Comparison of ENCODE assay signal across 13 cellular contexts in genomic region chr6:31590691-31591090, GRCh38. TPM values are rescaled to one million over a fixed set of nuclear protein-coding genes. Genes with fewer than 3 reads are reported as not detected.
DNase-seq lines count a peak whose midpoint lies in the region; ATAC-seq, FAIRE-seq and TF ChIP-seq lines count a peak whose summit lies in the region.
"Not testable (repeated sequence)": the region's sequence is repeated elsewhere in the genome, so short reads cannot be mapped to it uniquely, and the experiment has no call there.
"Had no signal": no experiment of that assay in that cellular context is flagged by ENCODE, and none has a peak within 500 bp of the region (broad histone marks: within the 10 kb centered on the region; RNA-seq: fewer than 3 reads in every experiment).

No MANE protein-coding gene starts in this region.

- not testable (repeated sequence) for H4K20me1 ChIP-seq in HepG2 (ENCODE audit: insufficient read depth, low read length)

- H3K4me2 ChIP-seq in HepG2 (ENCODE audit: low read depth, low read length): not testable (repeated sequence)

- H3K9ac ChIP-seq in HepG2 (ENCODE audit: insufficient read depth, low read depth, low read length): not testable (repeated sequence)

- not testable (repeated sequence) for DNase-seq in CD14-positive monocyte (ENCODE audit: low spot score); activated CD4-positive, alpha-beta T cell treated with anti-CD3 and anti-CD28 coated beads, Interleukin-2, amount 10 ng/mL, durations not matched to agents 7 days and 5 days; activated naive CD8-positive, alpha-beta T cell treated with anti-CD3 and anti-CD28 coated beads for 36 hours; HepG2 (ENCODE audit: low spot score); stimulated activated effector memory CD8-positive, alpha-beta T cell treated with anti-CD3 and anti-CD28 coated beads, Interleukin-12 subunit alpha, Interleukin-12 subunit beta, amount 100 ng/mL, for 72 hours (ENCODE audit: low spot score in 2 of 2)

- TF ChIP-seq CTCF in CD14-positive monocyte (IDR thresholded peaks at IDR 0.05); HEK293 (tag by site-specific recombination; IDR thresholded peaks at IDR 0.05); HepG2 (CRISPR knock-in tag; IDR thresholded peaks at IDR 0.05): not testable (repeated sequence)

- not testable (repeated sequence) for H3K4me3 ChIP-seq in HEK293 (ENCODE audit: low read depth, low read length); HepG2 (replicated peaks in 1 of 3; ENCODE audit: insufficient read depth in 1 of 3, low read depth in 2 of 3, low read length in 3 of 3)

- H3K4me1 Mint-ChIP-seq in CD14-positive monocyte: peaks cover 62% of the 10 kb centered on the region
- peaks cover 64% of the 10 kb centered on the region for H3K4me1 Mint-ChIP-seq in activated CD4-positive, alpha-beta T cell treated with anti-CD3 and anti-CD28 coated beads, Interleukin-2, amount 10 ng/mL, durations not matched to agents 7 days and 5 days
- H3K4me1 Mint-ChIP-seq in activated naive CD8-positive, alpha-beta T cell treated with anti-CD3 and anti-CD28 coated beads for 36 hours: peaks cover 59% of the 10 kb centered on the region
- peaks cover 68% of the 10 kb centered on the region for H3K4me1 Mint-ChIP-seq in stimulated activated effector memory CD8-positive, alpha-beta T cell treated with anti-CD3 and anti-CD28 coated beads, Interleukin-12 subunit alpha, Interleukin-12 subunit beta, amount 100 ng/mL, for 72 hours

- TF ChIP-seq RAD21 in HepG2 (CRISPR knock-in tag; IDR thresholded peaks at IDR 0.05): not testable (repeated sequence)

- not testable (repeated sequence) for H3K79me2 ChIP-seq in HepG2 (ENCODE audit: insufficient read depth, low read length)

- TF ChIP-seq EP300 in HepG2 (IDR thresholded peaks at IDR 0.05; ENCODE audit: low read depth in 2 of 2, low read length in 2 of 2); HepG2 (CRISPR knock-in tag; IDR thresholded peaks at IDR 0.05; ENCODE audit: borderline replicate concordance): not testable (repeated sequence)

- peaks cover 7 to 36% of the 10 kb centered on the region in 2 experiments; a peak in 4 of 5 replicates for H3K27me3 ChIP-seq in HepG2 (ENCODE audit: control insufficient read depth in 1 of 2, insufficient read depth in 2 of 2, low read length in 2 of 2)

- in situ Hi-C loops in HepG2 (cut with HindIII; ENCODE audit: extremely low pct_ligation_motif_present, low pct_unique_long_range_greater_than_20kb): not testable (repeated sequence)

- H3K27me3 Mint-ChIP-seq in CD14-positive monocyte (ENCODE audit: low read depth in 3 of 3); activated CD4-positive, alpha-beta T cell treated with anti-CD3 and anti-CD28 coated beads, Interleukin-2, amount 10 ng/mL, durations not matched to agents 7 days and 5 days; activated naive CD8-positive, alpha-beta T cell treated with anti-CD3 and anti-CD28 coated beads for 36 hours: not testable (repeated sequence)

- not testable (repeated sequence) for H3K9me3 ChIP-seq in HEK293 (ENCODE audit: control insufficient read depth, insufficient read depth, low read depth, low read length); HepG2 (ENCODE audit: low read length)

- FAIRE-seq in HepG2 (lab: Jason Lieb, UNC): not testable (repeated sequence)

- BruUV-seq in HepG2 (replicated peaks; lab: Mats Ljungman, UMichigan): not testable (repeated sequence)

- intact Hi-C loops in CD14-positive monocyte (cut with micrococcal nuclease): not testable (repeated sequence)
- intact Hi-C loops in HepG2 (cut with micrococcal nuclease; ENCODE audit: unreplicated experiment): loop anchor here (5.0 kb wide), 1 partner anchor 273 kb away; no protein-coding TSS in a partner anchor

- H2AFZ ChIP-seq in HepG2 (ENCODE audit: low read length): not testable (repeated sequence)

- 45% methylated on average over 5 of the region's 5 CpGs for WGBS in HepG2 (ENCODE audit: low lambda C conversion rate)

- peaks cover 32% of the 10 kb centered on the region in 2 donors for H3K36me3 Mint-ChIP-seq in CD14-positive monocyte
- H3K36me3 Mint-ChIP-seq in activated CD4-positive, alpha-beta T cell treated with anti-CD3 and anti-CD28 coated beads, Interleukin-2, amount 10 ng/mL, durations not matched to agents 7 days and 5 days (ENCODE audit: low read depth): peaks cover 15% of the 10 kb centered on the region
- peaks cover 11% of the 10 kb centered on the region for H3K36me3 Mint-ChIP-seq in activated naive CD8-positive, alpha-beta T cell treated with anti-CD3 and anti-CD28 coated beads for 36 hours
- peaks cover 57% of the 10 kb centered on the region for H3K36me3 Mint-ChIP-seq in stimulated activated effector memory CD8-positive, alpha-beta T cell treated with anti-CD3 and anti-CD28 coated beads, Interleukin-12 subunit alpha, Interleukin-12 subunit beta, amount 100 ng/mL, for 72 hours

- H3K36me3 ChIP-seq in HEK293 (ENCODE audit: control insufficient read depth in 2 of 2, insufficient read depth in 1 of 2, low read length in 2 of 2); HepG2 (replicated peaks in 1 of 2; ENCODE audit: control insufficient read depth in 1 of 2, insufficient read depth in 2 of 2, low read length in 2 of 2): not testable (repeated sequence)

- not testable (repeated sequence) for ATAC-seq in HepG2; stimulated activated effector memory CD8-positive, alpha-beta T cell treated with anti-CD3 and anti-CD28 coated beads, Interleukin-12 subunit alpha, Interleukin-12 subunit beta, amount 100 ng/mL, for 72 hours

- H3K27ac Mint-ChIP-seq in CD14-positive monocyte: peak overlapping the region in 4 of 7 donors; percentile 37 to 79 (median 55)
- peak overlapping the region; percentile 2 for H3K27ac Mint-ChIP-seq in activated CD4-positive, alpha-beta T cell treated with anti-CD3 and anti-CD28 coated beads, Interleukin-2, amount 10 ng/mL, durations not matched to agents 7 days and 5 days
- H3K27ac Mint-ChIP-seq in activated naive CD8-positive, alpha-beta T cell treated with anti-CD3 and anti-CD28 coated beads for 36 hours: peak overlapping the region; percentile 42
- H3K27ac Mint-ChIP-seq in stimulated activated effector memory CD8-positive, alpha-beta T cell treated with anti-CD3 and anti-CD28 coated beads, Interleukin-12 subunit alpha, Interleukin-12 subunit beta, amount 100 ng/mL, for 72 hours: peak overlapping the region; percentile 91

- H3K9me3 Mint-ChIP-seq in CD14-positive monocyte; activated CD4-positive, alpha-beta T cell treated with anti-CD3 and anti-CD28 coated beads, Interleukin-2, amount 10 ng/mL, durations not matched to agents 7 days and 5 days; activated naive CD8-positive, alpha-beta T cell treated with anti-CD3 and anti-CD28 coated beads for 36 hours; stimulated activated effector memory CD8-positive, alpha-beta T cell treated with anti-CD3 and anti-CD28 coated beads, Interleukin-12 subunit alpha, Interleukin-12 subunit beta, amount 100 ng/mL, for 72 hours: not testable (repeated sequence)

- H3K4me3 Mint-ChIP-seq in CD14-positive monocyte; activated CD4-positive, alpha-beta T cell treated with anti-CD3 and anti-CD28 coated beads, Interleukin-2, amount 10 ng/mL, durations not matched to agents 7 days and 5 days; activated naive CD8-positive, alpha-beta T cell treated with anti-CD3 and anti-CD28 coated beads for 36 hours: not testable (repeated sequence)
- H3K4me3 Mint-ChIP-seq in stimulated activated effector memory CD8-positive, alpha-beta T cell treated with anti-CD3 and anti-CD28 coated beads, Interleukin-12 subunit alpha, Interleukin-12 subunit beta, amount 100 ng/mL, for 72 hours: peak overlapping the region; percentile 76

- TF ChIP-seq POLR2A in HepG2 (IDR thresholded peaks at IDR 0.05; ENCODE audit: insufficient read depth in 1 of 2, low read depth in 2 of 2, low read length in 2 of 2): not testable (repeated sequence)

- POLR2A ChIA-PET in HEK293 (lab: Yijun Ruan, JAX); activated CD4-positive, alpha-beta T cell treated with anti-CD3 and anti-CD28 coated beads, Interleukin-2, amount 10 ng/mL, durations not matched to agents 7 days and 5 days (lab: Charles Lee); HepG2 (lab: Yijun Ruan, JAX): not testable (repeated sequence)

- CTCF ChIA-PET in HEK293 (lab: Yijun Ruan, JAX): interaction anchor here (0.8 to 18.7 kb wide), 5 partner anchors 7 to 197 kb away, joined by 3 to 518 read pairs (median 5); partner anchors contain the start of genes ATP6V1G2 and NCR3
- CTCF ChIA-PET in activated CD4-positive, alpha-beta T cell treated with anti-CD3 and anti-CD28 coated beads, Interleukin-2, amount 10 ng/mL, durations not matched to agents 7 days and 5 days (lab: Charles Lee): interaction anchor here (18.9 to 30.8 kb wide), 2 partner anchors 6 to 9 kb away, joined by 576 read pairs; partner anchors contain the start of genes LST1, LTB, NCR3 and TNF
- CTCF ChIA-PET in HepG2 (lab: Yijun Ruan, JAX; ENCODE audit: low intra/inter-chr PET ratio, low total read pairs): not testable (repeated sequence)

- not testable (repeated sequence) for H3K4me1 ChIP-seq in HEK293 (ENCODE audit: control insufficient read depth, insufficient read depth, low read length); HepG2 (ENCODE audit: insufficient read depth, low read length)

- not testable (repeated sequence) for H3K27ac ChIP-seq in HEK293 (ENCODE audit: extremely low read depth, low read depth, low read length); HepG2 (ENCODE audit: extremely low read length, insufficient read depth, low read length)

RNA-seq across cellular contexts. Expression of gene NCR3, which starts 2.1 kb away (rescaled TPM):
- polyA plus RNA-seq in CD14-positive monocyte (1 to 10 TPM in 1 of 2 donors, under 1 TPM in 1; 0.54 to 1.2 TPM), HepG2 (2011; rRNA removed) (not detected in 2 replicates)
- total RNA-seq in activated CD4-positive, alpha-beta T cell treated with anti-CD3 and anti-CD28 coated beads, Interleukin-2, amount 10 ng/mL, durations not matched to agents 7 days and 5 days: 10 to 100 TPM; 20.0 to 23.8 TPM
- 10 to 100 TPM; 28.7 to 31.2 TPM for total RNA-seq in activated naive CD8-positive, alpha-beta T cell treated with anti-CD3 and anti-CD28 coated beads for 36 hours
- total RNA-seq in HepG2 (2016; rRNA removed; fragmentation: Illumina TruSeq; extraction: Trizol): not detected in 2 replicates
- total RNA-seq in HepG2 (2016; cell fraction: cytosol; rRNA removed; fragmentation: Illumina TruSeq; extraction: Trizol; ENCODE audit: low read depth): not detected in 2 replicates
- not detected in 2 replicates for total RNA-seq in HepG2 (2016; cell fraction: insoluble cytoplasmic fraction; rRNA removed; fragmentation: Illumina TruSeq; extraction: Trizol)
- not detected in 2 replicates for total RNA-seq in HepG2 (2016; cell fraction: membrane; rRNA removed; fragmentation: Illumina TruSeq; extraction: Trizol)
- not detected in 2 replicates for total RNA-seq in HepG2 (2016; cell fraction: nucleus; rRNA removed; fragmentation: Illumina TruSeq; extraction: Trizol)
- polyA plus RNA-seq in HepG2 (2011; cell fraction: cytosol; rRNA removed): not detected in 2 replicates
- polyA plus RNA-seq in HepG2 (2011; cell fraction: nucleus; rRNA removed): not detected in 2 replicates
- not detected in 2 replicates for polyA plus RNA-seq in HepG2 (2012)
- polyA plus RNA-seq in HepG2 (2016; cell fraction: cytosol; fragmentation: Illumina TruSeq; extraction: Trizol; ENCODE audit: low read depth): not detected in 2 replicates
- not detected in 2 replicates for polyA plus RNA-seq in HepG2 (2016; cell fraction: insoluble cytoplasmic fraction; fragmentation: Illumina TruSeq; extraction: Trizol; ENCODE audit: low read depth)
- not detected in 2 replicates for polyA plus RNA-seq in HepG2 (2016; cell fraction: membrane; fragmentation: Illumina TruSeq; extraction: Trizol; ENCODE audit: low read depth)
- not detected in 2 replicates for polyA plus RNA-seq in HepG2 (2016; cell fraction: nucleus; fragmentation: Illumina TruSeq; extraction: Trizol; ENCODE audit: insufficient read depth, low read depth)
- polyA minus RNA-seq in HepG2 (2011; rRNA and poly(A)+ RNA removed; ENCODE audit: low replicate concordance): not detected in 2 replicates
- polyA minus RNA-seq in HepG2 (2011; cell fraction: cytosol; rRNA and poly(A)+ RNA removed): not detected in 2 replicates
- not detected in 2 replicates for polyA minus RNA-seq in HepG2 (2011; cell fraction: nucleus; rRNA and poly(A)+ RNA removed)
- total RNA-seq: Calu3, GM23338, HFFc6, HT1080, Peyer's patch had no signal
- polyA plus RNA-seq: BJ, GM23338 had no signal

RNA-seq across cellular contexts. Expression of gene LST1, which starts 4.6 kb away (rescaled TPM):
- polyA plus RNA-seq in CD14-positive monocyte (1,000 to 10,000 TPM; 1,103 to 1,202 TPM), HepG2 (2011; rRNA removed) (not detected in 2 replicates)
- total RNA-seq in activated CD4-positive, alpha-beta T cell treated with anti-CD3 and anti-CD28 coated beads, Interleukin-2, amount 10 ng/mL, durations not matched to agents 7 days and 5 days: 10 to 100 TPM; 33.3 to 36.8 TPM
- total RNA-seq in activated naive CD8-positive, alpha-beta T cell treated with anti-CD3 and anti-CD28 coated beads for 36 hours: 10 to 100 TPM; 29.1 TPM
- total RNA-seq in HepG2 (2016; rRNA removed; fragmentation: Illumina TruSeq; extraction: Trizol): not detected in 2 replicates
- not detected in 2 replicates for total RNA-seq in HepG2 (2016; cell fraction: cytosol; rRNA removed; fragmentation: Illumina TruSeq; extraction: Trizol; ENCODE audit: low read depth)
- total RNA-seq in HepG2 (2016; cell fraction: insoluble cytoplasmic fraction; rRNA removed; fragmentation: Illumina TruSeq; extraction: Trizol): not detected in 2 replicates
- not detected in 2 replicates for total RNA-seq in HepG2 (2016; cell fraction: membrane; rRNA removed; fragmentation: Illumina TruSeq; extraction: Trizol)
- total RNA-seq in HepG2 (2016; cell fraction: nucleus; rRNA removed; fragmentation: Illumina TruSeq; extraction: Trizol): not detected in 2 replicates
- not detected in 2 replicates for polyA plus RNA-seq in HepG2 (2011; cell fraction: cytosol; rRNA removed)
- not detected in 2 replicates for polyA plus RNA-seq in HepG2 (2011; cell fraction: nucleus; rRNA removed)
- polyA plus RNA-seq in HepG2 (2012): not detected in 2 replicates
- polyA plus RNA-seq in HepG2 (2016; cell fraction: cytosol; fragmentation: Illumina TruSeq; extraction: Trizol; ENCODE audit: low read depth): not detected in 2 replicates
- polyA plus RNA-seq in HepG2 (2016; cell fraction: insoluble cytoplasmic fraction; fragmentation: Illumina TruSeq; extraction: Trizol; ENCODE audit: low read depth): not detected in 2 replicates
- polyA plus RNA-seq in HepG2 (2016; cell fraction: membrane; fragmentation: Illumina TruSeq; extraction: Trizol; ENCODE audit: low read depth): not detected in 2 replicates
- not detected in 2 replicates for polyA plus RNA-seq in HepG2 (2016; cell fraction: nucleus; fragmentation: Illumina TruSeq; extraction: Trizol; ENCODE audit: insufficient read depth, low read depth)
- not detected in 2 replicates for polyA minus RNA-seq in HepG2 (2011; rRNA and poly(A)+ RNA removed; ENCODE audit: low replicate concordance)
- not detected in 2 replicates for polyA minus RNA-seq in HepG2 (2011; cell fraction: cytosol; rRNA and poly(A)+ RNA removed)
- polyA minus RNA-seq in HepG2 (2011; cell fraction: nucleus; rRNA and poly(A)+ RNA removed): not detected in 2 replicates
- total RNA-seq: GM23338, H9, HFFc6, HT1080 had no signal

RNA-seq across cellular contexts. Expression of gene LTB, which starts 8.5 kb away (rescaled TPM):
- polyA plus RNA-seq in CD14-positive monocyte (10 to 100 TPM; 21.6 to 25.5 TPM), HepG2 (2011; rRNA removed) (0.09 and 0.30 TPM in 2 replicates)
- total RNA-seq in activated CD4-positive, alpha-beta T cell treated with anti-CD3 and anti-CD28 coated beads, Interleukin-2, amount 10 ng/mL, durations not matched to agents 7 days and 5 days: 100 to 1,000 TPM; 585 to 747 TPM
- 100 to 1,000 TPM; 273 TPM for total RNA-seq in activated naive CD8-positive, alpha-beta T cell treated with anti-CD3 and anti-CD28 coated beads for 36 hours
- 0.22 TPM in 1 of 2 replicates, not detected in the other for total RNA-seq in HepG2 (2016; rRNA removed; fragmentation: Illumina TruSeq; extraction: Trizol)
- not detected in 2 replicates for total RNA-seq in HepG2 (2016; cell fraction: cytosol; rRNA removed; fragmentation: Illumina TruSeq; extraction: Trizol; ENCODE audit: low read depth)
- total RNA-seq in HepG2 (2016; cell fraction: insoluble cytoplasmic fraction; rRNA removed; fragmentation: Illumina TruSeq; extraction: Trizol): 0.13 and 0.46 TPM in 2 replicates
- not detected in 2 replicates for total RNA-seq in HepG2 (2016; cell fraction: membrane; rRNA removed; fragmentation: Illumina TruSeq; extraction: Trizol)
- not detected in 2 replicates for total RNA-seq in HepG2 (2016; cell fraction: nucleus; rRNA removed; fragmentation: Illumina TruSeq; extraction: Trizol)
- 0.19 and 0.27 TPM in 2 replicates for polyA plus RNA-seq in HepG2 (2011; cell fraction: cytosol; rRNA removed)
- polyA plus RNA-seq in HepG2 (2011; cell fraction: nucleus; rRNA removed): 0.54 TPM in 1 of 2 replicates, not detected in the other
- 0.29 TPM in 1 of 2 replicates, not detected in the other for polyA plus RNA-seq in HepG2 (2012)
- 0.15 and 0.16 TPM in 2 replicates for polyA plus RNA-seq in HepG2 (2016; cell fraction: cytosol; fragmentation: Illumina TruSeq; extraction: Trizol; ENCODE audit: low read depth)
- polyA plus RNA-seq in HepG2 (2016; cell fraction: insoluble cytoplasmic fraction; fragmentation: Illumina TruSeq; extraction: Trizol; ENCODE audit: low read depth): 0.41 TPM in 1 of 2 replicates, not detected in the other
- polyA plus RNA-seq in HepG2 (2016; cell fraction: membrane; fragmentation: Illumina TruSeq; extraction: Trizol; ENCODE audit: low read depth): 0.20 and 0.23 TPM in 2 replicates
- not detected in 2 replicates for polyA plus RNA-seq in HepG2 (2016; cell fraction: nucleus; fragmentation: Illumina TruSeq; extraction: Trizol; ENCODE audit: insufficient read depth, low read depth)
- polyA minus RNA-seq in HepG2 (2011; rRNA and poly(A)+ RNA removed; ENCODE audit: low replicate concordance): not detected in 2 replicates
- not detected in 2 replicates for polyA minus RNA-seq in HepG2 (2011; cell fraction: cytosol; rRNA and poly(A)+ RNA removed)
- not detected in 2 replicates for polyA minus RNA-seq in HepG2 (2011; cell fraction: nucleus; rRNA and poly(A)+ RNA removed)
- total RNA-seq: GM23338, H9, HT1080 had no signal
- polyA plus RNA-seq: BJ had no signal

RNA-seq across cellular contexts. Expression of gene TNF, which starts 15.3 kb away (rescaled TPM):
- polyA plus RNA-seq in CD14-positive monocyte: 10 to 100 TPM in 1 of 2 donors, 1 to 10 TPM in 1; 9.6 to 13.7 TPM
- 10 to 100 TPM; 46.5 to 47.1 TPM for total RNA-seq in activated CD4-positive, alpha-beta T cell treated with anti-CD3 and anti-CD28 coated beads, Interleukin-2, amount 10 ng/mL, durations not matched to agents 7 days and 5 days
- total RNA-seq in activated naive CD8-positive, alpha-beta T cell treated with anti-CD3 and anti-CD28 coated beads for 36 hours: 100 to 1,000 TPM; 114 to 115 TPM
- not detected in 2 replicates for total RNA-seq in HepG2 (2016; rRNA removed; fragmentation: Illumina TruSeq; extraction: Trizol)
- total RNA-seq in HepG2 (2016; cell fraction: cytosol; rRNA removed; fragmentation: Illumina TruSeq; extraction: Trizol; ENCODE audit: low read depth): not detected in 2 replicates
- total RNA-seq in HepG2 (2016; cell fraction: insoluble cytoplasmic fraction; rRNA removed; fragmentation: Illumina TruSeq; extraction: Trizol): 0.09 and 0.10 TPM in 2 replicates
- 0.15 TPM in 1 of 2 replicates, not detected in the other for total RNA-seq in HepG2 (2016; cell fraction: membrane; rRNA removed; fragmentation: Illumina TruSeq; extraction: Trizol)
- total RNA-seq in HepG2 (2016; cell fraction: nucleus; rRNA removed; fragmentation: Illumina TruSeq; extraction: Trizol): not detected in 2 replicates
- polyA plus RNA-seq in HepG2 (2011; rRNA removed): not detected in 2 replicates
- not detected in 2 replicates for polyA plus RNA-seq in HepG2 (2011; cell fraction: cytosol; rRNA removed)
- polyA plus RNA-seq in HepG2 (2011; cell fraction: nucleus; rRNA removed): not detected in 2 replicates
- not detected in 2 replicates for polyA plus RNA-seq in HepG2 (2012)
- polyA plus RNA-seq in HepG2 (2016; cell fraction: cytosol; fragmentation: Illumina TruSeq; extraction: Trizol; ENCODE audit: low read depth): not detected in 2 replicates
- polyA plus RNA-seq in HepG2 (2016; cell fraction: insoluble cytoplasmic fraction; fragmentation: Illumina TruSeq; extraction: Trizol; ENCODE audit: low read depth): not detected in 2 replicates
- polyA plus RNA-seq in HepG2 (2016; cell fraction: membrane; fragmentation: Illumina TruSeq; extraction: Trizol; ENCODE audit: low read depth): not detected in 2 replicates
- 0.28 TPM in 1 of 2 replicates, not detected in the other for polyA plus RNA-seq in HepG2 (2016; cell fraction: nucleus; fragmentation: Illumina TruSeq; extraction: Trizol; ENCODE audit: insufficient read depth, low read depth)
- 0.26 TPM in 1 of 2 replicates, not detected in the other for polyA minus RNA-seq in HepG2 (2011; rRNA and poly(A)+ RNA removed; ENCODE audit: low replicate concordance)
- polyA minus RNA-seq in HepG2 (2011; cell fraction: cytosol; rRNA and poly(A)+ RNA removed): not detected in 2 replicates
- not detected in 2 replicates for polyA minus RNA-seq in HepG2 (2011; cell fraction: nucleus; rRNA and poly(A)+ RNA removed)
- total RNA-seq: GM23338, H9, HT1080 had no signal
- polyA plus RNA-seq: BJ had no signal

RNA-seq across cellular contexts. Expression of gene LTA, which starts 18.6 kb away (rescaled TPM):
- polyA plus RNA-seq in CD14-positive monocyte (under 1 TPM in 1 of 2 donors, not detected in 1; 0.26 TPM), HepG2 (2011; rRNA removed) (0.09 TPM in 1 of 2 replicates, not detected in the other)
- 10 to 100 TPM; 20.9 to 27.0 TPM for total RNA-seq in activated CD4-positive, alpha-beta T cell treated with anti-CD3 and anti-CD28 coated beads, Interleukin-2, amount 10 ng/mL, durations not matched to agents 7 days and 5 days
- 100 to 1,000 TPM; 328 to 335 TPM for total RNA-seq in activated naive CD8-positive, alpha-beta T cell treated with anti-CD3 and anti-CD28 coated beads for 36 hours
- total RNA-seq in HepG2 (2016; rRNA removed; fragmentation: Illumina TruSeq; extraction: Trizol): not detected in 2 replicates
- total RNA-seq in HepG2 (2016; cell fraction: cytosol; rRNA removed; fragmentation: Illumina TruSeq; extraction: Trizol; ENCODE audit: low read depth): not detected in 2 replicates
- total RNA-seq in HepG2 (2016; cell fraction: insoluble cytoplasmic fraction; rRNA removed; fragmentation: Illumina TruSeq; extraction: Trizol): not detected in 2 replicates
- not detected in 2 replicates for total RNA-seq in HepG2 (2016; cell fraction: membrane; rRNA removed; fragmentation: Illumina TruSeq; extraction: Trizol)
- not detected in 2 replicates for total RNA-seq in HepG2 (2016; cell fraction: nucleus; rRNA removed; fragmentation: Illumina TruSeq; extraction: Trizol)
- 0.04 TPM in 1 of 2 replicates, not detected in the other for polyA plus RNA-seq in HepG2 (2011; cell fraction: cytosol; rRNA removed)
- polyA plus RNA-seq in HepG2 (2011; cell fraction: nucleus; rRNA removed): 0.09 TPM in 1 of 2 replicates, not detected in the other
- 0.09 TPM in 1 of 2 replicates, not detected in the other for polyA plus RNA-seq in HepG2 (2012)
- polyA plus RNA-seq in HepG2 (2016; cell fraction: cytosol; fragmentation: Illumina TruSeq; extraction: Trizol; ENCODE audit: low read depth): not detected in 2 replicates
- polyA plus RNA-seq in HepG2 (2016; cell fraction: insoluble cytoplasmic fraction; fragmentation: Illumina TruSeq; extraction: Trizol; ENCODE audit: low read depth): not detected in 2 replicates
- not detected in 2 replicates for polyA plus RNA-seq in HepG2 (2016; cell fraction: membrane; fragmentation: Illumina TruSeq; extraction: Trizol; ENCODE audit: low read depth)
- not detected in 2 replicates for polyA plus RNA-seq in HepG2 (2016; cell fraction: nucleus; fragmentation: Illumina TruSeq; extraction: Trizol; ENCODE audit: insufficient read depth, low read depth)
- polyA minus RNA-seq in HepG2 (2011; rRNA and poly(A)+ RNA removed; ENCODE audit: low replicate concordance): not detected in 2 replicates
- not detected in 2 replicates for polyA minus RNA-seq in HepG2 (2011; cell fraction: cytosol; rRNA and poly(A)+ RNA removed)
- polyA minus RNA-seq in HepG2 (2011; cell fraction: nucleus; rRNA and poly(A)+ RNA removed): not detected in 2 replicates
- total RNA-seq: Calu3, GM23338, H9, HFFc6, HT1080, Peyer's patch had no signal
- polyA plus RNA-seq: BJ, GM23338 had no signal

Comparison
In these comparisons a context has a peak if more than half of its experiments do, and no peak if none do; other contexts are left out.
1. H3K27ac Mint-ChIP-seq: peak in every context shown above with its lines; median percentile 91 in stimulated activated effector memory CD8-positive, alpha-beta T cell treated with anti-CD3 and anti-CD28 coated beads, Interleukin-12 subunit alpha, Interleukin-12 subunit beta, amount 100 ng/mL, for 72 hours; 55 in CD14-positive monocyte; 42 in activated naive CD8-positive, alpha-beta T cell treated with anti-CD3 and anti-CD28 coated beads for 36 hours; 2 in activated CD4-positive, alpha-beta T cell treated with anti-CD3 and anti-CD28 coated beads, Interleukin-2, amount 10 ng/mL, durations not matched to agents 7 days and 5 days.
2. RNA of gene NCR3, which starts 2.1 kb away (total RNA-seq): 28.7 to 31.2 TPM in activated naive CD8-positive, alpha-beta T cell treated with anti-CD3 and anti-CD28 coated beads for 36 hours and 20.0 to 23.8 TPM in activated CD4-positive, alpha-beta T cell treated with anti-CD3 and anti-CD28 coated beads, Interleukin-2, amount 10 ng/mL, durations not matched to agents 7 days and 5 days; not detected in HepG2; every median in the first group is over 10 times any median in the second.
3. RNA of gene LST1, which starts 4.6 kb away (total RNA-seq): 33.3 to 36.8 TPM in activated CD4-positive, alpha-beta T cell treated with anti-CD3 and anti-CD28 coated beads, Interleukin-2, amount 10 ng/mL, durations not matched to agents 7 days and 5 days and 29.1 TPM in activated naive CD8-positive, alpha-beta T cell treated with anti-CD3 and anti-CD28 coated beads for 36 hours; not detected in HepG2; every median in the first group is over 10 times any median in the second.
4. RNA of gene LTB, which starts 8.5 kb away (total RNA-seq): 585 to 747 TPM in activated CD4-positive, alpha-beta T cell treated with anti-CD3 and anti-CD28 coated beads, Interleukin-2, amount 10 ng/mL, durations not matched to agents 7 days and 5 days and 273 TPM in activated naive CD8-positive, alpha-beta T cell treated with anti-CD3 and anti-CD28 coated beads for 36 hours; 0.13 to 0.46 TPM in HepG2; every median in the first group is over 100 times any median in the second.